8 cellular contexts compared by ENCODE assay signal in the genomic region with DNA sequence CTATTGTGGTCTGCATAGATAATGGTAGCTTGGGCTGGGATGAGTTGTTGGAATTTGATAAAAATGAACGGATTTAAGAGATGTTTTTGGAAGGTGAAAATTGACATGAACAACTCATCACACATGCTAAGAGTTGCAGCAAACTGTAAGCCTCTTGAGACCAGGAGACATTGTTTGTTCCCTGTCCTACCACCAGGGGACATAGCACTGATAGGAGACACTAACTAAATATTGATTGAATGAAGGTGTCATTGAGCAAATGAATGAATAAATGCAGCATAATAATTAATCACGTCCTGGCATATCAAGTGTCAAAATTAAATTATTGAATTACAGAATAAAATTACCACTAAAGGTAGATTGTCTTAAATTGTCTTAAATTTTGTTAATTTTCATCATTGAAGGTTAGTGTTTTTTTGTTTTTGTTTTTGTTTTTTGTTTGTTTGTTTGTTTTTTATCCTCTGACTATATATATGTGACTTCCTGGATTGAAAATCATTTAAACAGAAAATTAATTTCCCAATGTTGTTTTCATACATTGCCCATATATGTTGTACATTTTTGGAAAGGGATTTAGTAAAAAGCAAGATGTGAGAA.
A peak's percentile ranks its signal among the peaks of the same experiment; 100 is the strongest.
DNase-seq lines count a peak whose midpoint lies in the region; ATAC-seq and TF ChIP-seq lines count a peak whose summit lies in the region.

No MANE protein-coding gene starts in this region.

- peak overlapping the region; percentile 16 for H3K27ac Mint-ChIP-seq in Calu3 (ENCODE audit: unreplicated experiment)
- no peak overlapping the region for H3K27ac Mint-ChIP-seq in activated naive CD4-positive, alpha-beta T cell treated with anti-CD3 and anti-CD28 coated beads, Interleukin-2, amount 10 ng/mL, durations not matched to agents 7 days and 5 days

- H3K4me1 Mint-ChIP-seq in Calu3 (ENCODE audit: low read depth, unreplicated experiment) = peaks cover 15% of the 10 kb centered on the region
- peaks cover 7% of the 10 kb centered on the region for H3K4me1 Mint-ChIP-seq in activated naive CD4-positive, alpha-beta T cell treated with anti-CD3 and anti-CD28 coated beads, Interleukin-2, amount 10 ng/mL, durations not matched to agents 7 days and 5 days

- no peak overlapping the region for H3K4me3 ChIP-seq in lower lobe of right lung

- H3K27me3 ChIP-seq in lower lobe of right lung (ENCODE audit: low read depth) = no peaks in the 10 kb centered on the region

- H3K9me3 Mint-ChIP-seq in Calu3 (ENCODE audit: low read depth, unreplicated experiment) = peaks cover 5% of the 10 kb centered on the region
- no peaks in the 10 kb centered on the region for H3K9me3 Mint-ChIP-seq in activated naive CD4-positive, alpha-beta T cell treated with anti-CD3 and anti-CD28 coated beads, Interleukin-2, amount 10 ng/mL, durations not matched to agents 7 days and 5 days

- CTCF ChIA-PET in Calu3 (lab: Charles Lee) = no interaction called here
- CTCF ChIA-PET in activated naive CD4-positive, alpha-beta T cell treated with anti-CD3 and anti-CD28 coated beads, Interleukin-2, amount 10 ng/mL, durations not matched to agents 7 days and 5 days (lab: Charles Lee) = interaction anchor here (1.1 to 1.5 kb wide), 2 partner anchors 27 to 263 kb away, joined by 3 read pairs; no protein-coding TSS in a partner anchor

- ATAC-seq in HG02678 (IDR thresholded peaks at IDR 0.05; ENCODE audit: unreplicated experiment) (peak; percentile 58), lower lobe of right lung (no peak), HG03045 (IDR thresholded peaks at IDR 0.05; ENCODE audit: unreplicated experiment) (no peak), HG03135 (IDR thresholded peaks at IDR 0.05; ENCODE audit: unreplicated experiment) (no peak)

- H3K36me3 Mint-ChIP-seq in Calu3 (ENCODE audit: insufficient read depth, unreplicated experiment) = no peaks in the 10 kb centered on the region
- H3K36me3 Mint-ChIP-seq in activated naive CD4-positive, alpha-beta T cell treated with anti-CD3 and anti-CD28 coated beads, Interleukin-2, amount 10 ng/mL, durations not matched to agents 7 days and 5 days = no peaks in the 10 kb centered on the region

- intact Hi-C loops in Calu3 (cut with micrococcal nuclease; ENCODE audit: unreplicated experiment) = no loop called here
- intact Hi-C loops in lower lobe of right lung (cut with DNase I) = no loop called here

- H3K4me3 Mint-ChIP-seq in Calu3 (ENCODE audit: low read depth, unreplicated experiment) = no peak overlapping the region
- no peak overlapping the region for H3K4me3 Mint-ChIP-seq in activated naive CD4-positive, alpha-beta T cell treated with anti-CD3 and anti-CD28 coated beads, Interleukin-2, amount 10 ng/mL, durations not matched to agents 7 days and 5 days

- no TSS peak for BruUV-seq in Calu3 (replicated peaks; lab: Mats Ljungman, UMichigan)

- no peak for TF ChIP-seq CTCF in Calu3 (IDR thresholded peaks at IDR 0.05; ENCODE audit: unreplicated experiment)
- TF ChIP-seq CTCF in lower lobe of right lung (IDR thresholded peaks at IDR 0.05) = peak; percentile 53

- H3K4me1 ChIP-seq in lower lobe of right lung = no peaks in the 10 kb centered on the region

- H3K27me3 Mint-ChIP-seq in Calu3 (ENCODE audit: unreplicated experiment) = no peaks in the 10 kb centered on the region
- no peaks in the 10 kb centered on the region for H3K27me3 Mint-ChIP-seq in activated naive CD4-positive, alpha-beta T cell treated with anti-CD3 and anti-CD28 coated beads, Interleukin-2, amount 10 ng/mL, durations not matched to agents 7 days and 5 days

- no peaks in the 10 kb centered on the region for H3K9me3 ChIP-seq in lower lobe of right lung

- no peak for DNase-seq in Calu3
- peak; percentile 28 for DNase-seq in activated naive CD4-positive, alpha-beta T cell treated with anti-CD3 and anti-CD28 coated beads, Interleukin-2, amount 10 ng/mL, durations not matched to agents 7 days and 5 days
- DNase-seq in lower lobe of right lung = no peak
- DNase-seq in NCI-H1105 treated with DMSO at 0.1 percent for 48 hours (lab: John Stamatoyannopoulos, UW) = no peak
- DNase-seq in kidney tubule cell (ENCODE audit: low spot score) = no peak

- H3K27ac ChIP-seq in lower lobe of right lung = no peak overlapping the region

- H3K36me3 ChIP-seq in lower lobe of right lung = no peaks in the 10 kb centered on the region
